In the genomic region with DNA sequence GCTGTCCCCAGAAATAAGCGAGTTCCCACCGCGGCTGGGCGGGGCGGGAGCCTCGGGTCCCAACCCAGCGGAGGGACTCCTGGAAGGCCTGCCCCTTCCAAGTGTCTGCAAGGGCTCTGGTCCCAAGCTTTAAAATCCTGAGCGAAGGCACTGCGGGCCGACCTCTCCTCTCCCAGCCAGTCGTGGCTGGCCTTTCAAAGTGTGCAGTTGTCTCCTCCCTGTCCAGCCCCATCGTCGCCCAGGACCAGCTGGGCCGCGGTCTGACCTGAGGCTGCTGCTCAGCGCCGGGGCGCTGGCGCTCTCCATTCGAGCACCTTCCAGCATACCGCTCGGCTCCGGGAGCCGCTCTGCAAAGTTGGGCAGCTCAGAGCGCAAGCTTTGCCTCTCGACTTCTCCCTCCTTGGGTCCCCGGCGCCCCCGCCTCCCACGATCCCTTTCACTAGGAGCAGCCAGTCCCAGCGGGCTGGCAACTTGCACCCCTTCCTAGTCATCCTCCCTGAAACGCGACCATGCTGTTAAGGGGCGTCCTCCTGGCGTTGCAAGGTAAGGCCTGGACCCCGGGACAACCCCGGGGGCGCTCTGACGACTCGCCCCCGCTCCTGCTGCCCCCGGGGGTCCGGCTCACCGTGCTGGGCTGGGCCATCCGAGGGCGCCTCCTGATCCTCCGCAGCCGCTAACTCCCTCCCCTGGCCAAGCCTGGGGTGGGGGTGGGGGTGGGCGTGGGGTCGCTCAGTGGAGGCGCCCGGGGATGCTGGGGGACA, we compare ENCODE assay signal across 8 cellular contexts. TPM values are rescaled to one million over a fixed set of nuclear protein-coding genes. Genes with fewer than 3 reads are reported as not detected.
DNase-seq lines count a peak whose midpoint lies in the region; ATAC-seq and TF ChIP-seq lines count a peak whose summit lies in the region.

A gene with protein sequence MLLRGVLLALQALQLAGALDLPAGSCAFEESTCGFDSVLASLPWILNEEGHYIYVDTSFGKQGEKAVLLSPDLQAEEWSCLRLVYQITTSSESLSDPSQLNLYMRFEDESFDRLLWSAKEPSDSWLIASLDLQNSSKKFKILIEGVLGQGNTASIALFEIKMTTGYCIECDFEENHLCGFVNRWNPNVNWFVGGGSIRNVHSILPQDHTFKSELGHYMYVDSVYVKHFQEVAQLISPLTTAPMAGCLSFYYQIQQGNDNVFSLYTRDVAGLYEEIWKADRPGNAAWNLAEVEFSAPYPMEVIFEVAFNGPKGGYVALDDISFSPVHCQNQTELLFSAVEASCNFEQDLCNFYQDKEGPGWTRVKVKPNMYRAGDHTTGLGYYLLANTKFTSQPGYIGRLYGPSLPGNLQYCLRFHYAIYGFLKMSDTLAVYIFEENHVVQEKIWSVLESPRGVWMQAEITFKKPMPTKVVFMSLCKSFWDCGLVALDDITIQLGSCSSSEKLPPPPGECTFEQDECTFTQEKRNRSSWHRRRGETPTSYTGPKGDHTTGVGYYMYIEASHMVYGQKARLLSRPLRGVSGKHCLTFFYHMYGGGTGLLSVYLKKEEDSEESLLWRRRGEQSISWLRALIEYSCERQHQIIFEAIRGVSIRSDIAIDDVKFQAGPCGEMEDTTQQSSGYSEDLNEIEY (plus strand): TSS at position 160 of the 761 bp plus-strand sequence. CDS start 350 bp downstream, at position 510.

- intact Hi-C loops in mucosa of descending colon (cut with DNase I, micrococcal nuclease): loop anchor here in 1 of 2 donors (10.0 kb wide), 1 partner anchor 71 kb away; no protein-coding TSS in a partner anchor

- peak; percentile 69 for ATAC-seq in mucosa of descending colon
- no peak for ATAC-seq in GM19395 (IDR thresholded peaks at IDR 0.05; ENCODE audit: unreplicated experiment)

- H3K4me3 ChIP-seq in epithelial cell of esophagus (ENCODE audit: low read length): peak within 1 kb of the TSS; percentile 43
- H3K4me3 ChIP-seq in mucosa of descending colon: peak within 1 kb of the TSS; percentile 17

- H3K4me1 ChIP-seq in mucosa of descending colon (ENCODE audit: low read depth): no peaks in the 10 kb centered on the region

- DNase-seq in ACHN: peak; percentile 58
- peak; percentile 81 for DNase-seq in LHCN-M2 (ENCODE audit: low read depth)
- DNase-seq in epithelial cell of esophagus (ENCODE audit: low read depth): peak; percentile 39
- DNase-seq in mucosa of descending colon: peak; percentile 25 to 51 (median 45)
- peak; percentile 71 for DNase-seq in ureter (ENCODE audit: low spot score)
- no peak for DNase-seq in NCI-H774 (lab: John Stamatoyannopoulos, UW)
- no peak for DNase-seq in NK-92 treated with Interleukin-12 subunit alpha and Interleukin-12 subunit beta, amount 100 ng/mL, for 24 hours (lab: John Stamatoyannopoulos, UW)

- H3K36me3 ChIP-seq in mucosa of descending colon (ENCODE audit: low read depth): no peaks in the 10 kb centered on the region

- in situ Hi-C loops in ACHN (cut with HindIII; ENCODE audit: low pct_ligation_motif_present, low pct_unique_long_range_greater_than_20kb, low sequenced_read_pairs): no loop called here

- H3K9me3 ChIP-seq in mucosa of descending colon: no peaks in the 10 kb centered on the region

- TF ChIP-seq CTCF in epithelial cell of esophagus (IDR thresholded peaks at IDR 0.05; ENCODE audit: insufficient read depth, low read depth, low read length, missing control alignments) (no peak), mucosa of descending colon (IDR thresholded peaks at IDR 0.05) (no peak)

RNA-seq across cellular contexts. Expression of the gene that starts here (rescaled TPM):
- total RNA-seq in LHCN-M2 (2014; rRNA removed) (42.1 and 53.2 TPM in 2 replicates), mucosa of descending colon (10 to 100 TPM in 1 of 3 donors, 1 to 10 TPM in 2; 3.5 to 70.6 (median 6.9) TPM), ureter (46.3 TPM)
- 19.7 TPM for polyA plus RNA-seq in LHCN-M2 (2012)

Comparison
In these comparisons a context has a peak if more than half of its experiments do, and no peak if none do; other contexts are left out.
1. DNase-seq: peak in ACHN (single experiment), LHCN-M2 (single experiment), epithelial cell of esophagus (single experiment), mucosa of descending colon (3 of 3) and ureter (single experiment); none in NCI-H774 (single experiment) and NK-92 treated with Interleukin-12 subunit alpha and Interleukin-12 subunit beta, amount 100 ng/mL, for 24 hours (single experiment).